In the genomic region with DNA sequence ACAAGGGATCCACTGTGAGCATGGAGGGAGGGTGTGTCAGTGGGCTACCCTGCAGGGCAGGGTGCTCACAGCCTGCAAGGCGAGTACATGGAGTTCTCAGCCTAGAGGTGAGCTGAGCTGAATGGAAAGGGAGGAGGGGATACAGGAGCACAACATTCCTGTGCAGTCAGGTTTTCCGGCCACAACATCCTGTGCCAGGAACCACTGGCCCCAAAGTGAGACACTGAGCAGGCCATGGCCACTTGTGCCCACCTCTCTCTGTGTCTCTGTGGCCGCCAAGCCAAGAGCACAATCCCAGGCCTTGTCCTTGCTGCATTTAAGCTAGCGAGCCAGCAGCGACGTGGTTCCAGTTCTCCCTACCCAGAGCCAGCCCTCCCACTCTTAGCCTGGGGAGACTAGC, we compare ENCODE assay signal across 1 cellular context.
TF ChIP-seq lines count a peak whose summit lies in the region.

No MANE protein-coding gene starts in this region.

TF ChIP-seq in IMR-90, 13 proteins besides CTCF, POLR2A, EP300 and RAD21:
- TF ChIP-seq CHD1 (IDR thresholded peaks at IDR 0.05; ENCODE audit: low read depth, low read length) (no peak), BHLHE40 (IDR thresholded peaks at IDR 0.05; ENCODE audit: low read depth, low read length) (no peak), ELK1 (IDR thresholded peaks at IDR 0.05; ENCODE audit: borderline replicate concordance, low read depth, low read length) (no peak), CEBPB (IDR thresholded peaks at IDR 0.05; ENCODE audit: low read depth, low read length) (no peak), NFE2L2 (IDR thresholded peaks at IDR 0.05; ENCODE audit: low read depth, low read length) (no peak), FOS (IDR thresholded peaks at IDR 0.05; ENCODE audit: low read depth, low read length) (no peak), MAFK (IDR thresholded peaks at IDR 0.05; ENCODE audit: low read depth, low read length) (no peak)
- TF ChIP-seq, protein P1, sequence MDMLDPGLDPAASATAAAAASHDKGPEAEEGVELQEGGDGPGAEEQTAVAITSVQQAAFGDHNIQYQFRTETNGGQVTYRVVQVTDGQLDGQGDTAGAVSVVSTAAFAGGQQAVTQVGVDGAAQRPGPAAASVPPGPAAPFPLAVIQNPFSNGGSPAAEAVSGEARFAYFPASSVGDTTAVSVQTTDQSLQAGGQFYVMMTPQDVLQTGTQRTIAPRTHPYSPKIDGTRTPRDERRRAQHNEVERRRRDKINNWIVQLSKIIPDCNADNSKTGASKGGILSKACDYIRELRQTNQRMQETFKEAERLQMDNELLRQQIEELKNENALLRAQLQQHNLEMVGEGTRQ (IDR thresholded peaks at IDR 0.05; ENCODE audit: low read depth, low read length): no peak
